Comparison of ENCODE assay signal across 16 cellular contexts in genomic region chr1:231827337-231828105, GRCh38.
DNase-seq lines count a peak whose midpoint lies in the region; ATAC-seq and TF ChIP-seq lines count a peak whose summit lies in the region.
"Had no signal": no experiment of that assay in that cellular context is flagged by ENCODE, and none has a peak within 500 bp of the region (broad histone marks: within the 10 kb centered on the region; RNA-seq: fewer than 3 reads in every experiment).

No MANE protein-coding gene starts in this region.

- H3K27ac Mint-ChIP-seq in chondrocyte (ENCODE audit: unreplicated experiment), result peak overlapping the region; percentile 93
- H3K27ac Mint-ChIP-seq: CD4-positive, CD25-positive, alpha-beta regulatory T cell; memory B cell; type B pancreatic cell had no signal

- TF ChIP-seq CTCF in AG09319 (IDR thresholded peaks at IDR 0.05; ENCODE audit: low read depth, low read length) (no peak), chondrocyte (IDR thresholded peaks at IDR 0.05) (no peak)

- peaks cover 54% of the 10 kb centered on the region for H3K4me1 Mint-ChIP-seq in chondrocyte (ENCODE audit: low read depth)
- H3K4me1 Mint-ChIP-seq: memory B cell had no signal

- H3K9me3 Mint-ChIP-seq in chondrocyte (ENCODE audit: low read depth), result no peaks in the 10 kb centered on the region
- H3K9me3 Mint-ChIP-seq: memory B cell, type B pancreatic cell had no signal

- H3K27me3 Mint-ChIP-seq in chondrocyte (ENCODE audit: low read depth), result no peaks in the 10 kb centered on the region
- H3K27me3 Mint-ChIP-seq: CD4-positive, CD25-positive, alpha-beta regulatory T cell had no signal

- no peak for ATAC-seq in GM21717 (IDR thresholded peaks at IDR 0.05; ENCODE audit: unreplicated experiment)
- no peak for ATAC-seq in GM21381 (IDR thresholded peaks at IDR 0.05; ENCODE audit: unreplicated experiment)
- no peak for ATAC-seq in GM19351 (IDR thresholded peaks at IDR 0.05; ENCODE audit: unreplicated experiment)

- H3K4me3 Mint-ChIP-seq in chondrocyte (ENCODE audit: unreplicated experiment), result no peak overlapping the region
- H3K4me3 Mint-ChIP-seq: CD4-positive, CD25-positive, alpha-beta regulatory T cell; memory B cell; type B pancreatic cell had no signal

- H3K36me3 Mint-ChIP-seq in chondrocyte (ENCODE audit: low read depth), result no peaks in the 10 kb centered on the region
- H3K36me3 Mint-ChIP-seq: memory B cell, type B pancreatic cell had no signal

- DNase-seq in AG09319 (ENCODE audit: extremely low read depth, low read depth) (peak; percentile 16), LHCN-M2 (ENCODE audit: low read depth) (peak; percentile 87), chondrocyte (ENCODE audit: low spot score) (no peak), kidney tubule cell (ENCODE audit: low spot score) (peak; percentile 62), ecto neural progenitor cell (ENCODE audit: low spot score) (no peak)
- DNase-seq: CD4-positive, CD25-positive, alpha-beta regulatory T cell; cerebellar nuclear complex; hippocampal formation; MM.1S; NCI-H2227 treated with DMSO at 0.1 percent for 48 hours; psoas muscle had no signal

Comparison
In these comparisons a context has a peak if more than half of its experiments do, and no peak if none do; other contexts are left out.
1. DNase-seq: peak in AG09319 (single experiment), LHCN-M2 (single experiment) and kidney tubule cell (single experiment); none in chondrocyte (single experiment) and ecto neural progenitor cell (single experiment).